ENCODE assay signal across 30 cellular contexts in the genomic region with DNA sequence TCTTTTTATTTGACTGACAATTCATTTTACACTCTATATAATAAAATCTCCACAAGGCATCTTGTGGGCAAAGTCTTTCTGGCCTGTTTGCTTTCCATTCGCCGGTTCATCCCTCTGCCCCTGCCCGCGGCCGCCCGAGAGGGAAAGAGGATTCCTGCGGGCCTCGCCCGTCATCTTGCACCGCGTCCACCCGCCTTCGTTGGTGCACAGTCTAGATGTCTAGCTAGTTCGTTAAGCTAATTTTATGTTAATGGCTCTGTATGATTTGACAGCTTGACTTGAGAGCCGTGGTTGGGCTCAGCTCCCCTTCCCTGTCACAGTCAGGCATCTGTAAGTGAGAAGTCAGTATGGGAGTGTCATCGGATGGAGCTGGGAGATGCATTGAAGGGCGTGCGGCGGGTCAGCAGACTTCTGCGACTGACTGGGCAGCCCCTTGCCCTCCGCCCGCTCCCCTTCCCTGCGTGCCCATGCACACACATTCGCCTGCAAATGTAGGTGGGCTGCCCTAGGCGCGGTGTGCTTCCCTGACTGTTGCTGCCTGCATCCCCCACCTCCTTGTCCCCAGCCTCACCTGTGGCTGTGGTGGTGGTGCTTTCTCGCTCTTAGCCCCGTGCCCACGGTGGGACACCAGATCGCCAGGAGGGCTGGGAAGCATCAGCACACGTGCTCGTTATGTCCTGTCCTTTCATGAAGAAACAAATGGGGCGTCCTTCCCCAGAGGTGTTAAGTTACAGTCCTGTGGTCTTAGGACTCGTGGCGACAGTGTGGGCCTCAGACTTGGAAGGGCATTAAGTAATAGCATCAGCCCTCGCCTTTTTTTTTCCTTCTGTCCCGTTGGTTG. TPM values are rescaled to one million over a fixed set of nuclear protein-coding genes. Genes with fewer than 3 reads are reported as not detected.
DNase-seq lines count a peak whose midpoint lies in the region; ATAC-seq, FAIRE-seq and TF ChIP-seq lines count a peak whose summit lies in the region.
"Had no signal": no experiment of that assay in that cellular context is flagged by ENCODE, and none has a peak within 500 bp of the region (broad histone marks: within the 10 kb centered on the region; RNA-seq: fewer than 3 reads in every experiment).

No MANE protein-coding gene starts in this region.

- no peak overlapping the region for H2AFZ ChIP-seq in HepG2 (ENCODE audit: low read length)
- H2AFZ ChIP-seq: PC-9 had no signal

- H3K79me2 ChIP-seq in HepG2 (ENCODE audit: insufficient read depth, low read length) = no peaks in the 10 kb centered on the region

- POLR2A ChIA-PET in HepG2 (lab: Yijun Ruan, JAX) = no interaction called here

- peak overlapping the region in 3 of 5 experiments; percentile 4 to 55 (median 18) for H3K27ac Mint-ChIP-seq in brain
- no peak overlapping the region for H3K27ac Mint-ChIP-seq in activated naive CD8-positive, alpha-beta T cell treated with anti-CD3 and anti-CD28 coated beads, Interleukin-2, amount 50 U/mL, for 24 hours
- H3K27ac Mint-ChIP-seq in T-helper 17 cell = no peak overlapping the region
- H3K27ac Mint-ChIP-seq: activated CD8-positive, alpha-beta memory T cell treated with anti-CD3 and anti-CD28 coated beads, Interleukin-2, amount 10 ng/mL, durations not matched to agents 7 days and 5 days; activated naive CD4-positive, alpha-beta T cell treated with anti-CD3 and anti-CD28 coated beads for 36 hours; activated T-cell treated with anti-CD3 and anti-CD28 coated beads, Interleukin-2, amount 50 U/mL, for 72 hours; naive B cell had no signal

- H3K27me3 ChIP-seq in HepG2 (ENCODE audit: control insufficient read depth in 1 of 2, insufficient read depth in 2 of 2, low read length in 2 of 2) = no peaks in the 10 kb centered on the region
- no peaks in the 10 kb centered on the region for H3K27me3 ChIP-seq in right lobe of liver
- H3K27me3 ChIP-seq: BE2C, heart right ventricle, tibial artery had no signal

- 96% methylated on average over 37 of the region's 37 CpGs for WGBS in HepG2 (ENCODE audit: low lambda C conversion rate)
- 87% methylated on average over 24 of the region's 37 CpGs for WGBS in right lobe of liver (ENCODE audit: insufficient coverage, low coverage, low lambda C conversion rate, missing lambda C conversion rate)

- TF ChIP-seq EP300 in HepG2 (IDR thresholded peaks at IDR 0.05; ENCODE audit: low read depth in 2 of 2, low read length in 2 of 2) (no peak), HepG2 (CRISPR knock-in tag; IDR thresholded peaks at IDR 0.05; ENCODE audit: borderline replicate concordance) (no peak)

- TF ChIP-seq POLR2A in HepG2 (IDR thresholded peaks at IDR 0.05; ENCODE audit: insufficient read depth in 1 of 2, low read depth in 2 of 2, low read length in 2 of 2) (no peak), right lobe of liver (IDR thresholded peaks at IDR 0.05) (no peak)

- ATAC-seq in HepG2 (no peak), right lobe of liver (no peak), HG02798 (IDR thresholded peaks at IDR 0.05; ENCODE audit: poor library complexity, unreplicated experiment) (no peak), T-helper 17 cell (no peak)
- no peak for ATAC-seq in activated naive CD8-positive, alpha-beta T cell treated with anti-CD3 and anti-CD28 coated beads, Interleukin-2, amount 50 U/mL, for 24 hours
- ATAC-seq: A549; activated CD8-positive, alpha-beta memory T cell treated with anti-CD3 and anti-CD28 coated beads, Interleukin-2, amount 10 ng/mL, durations not matched to agents 7 days and 5 days; activated T-cell treated with anti-CD3 and anti-CD28 coated beads, Interleukin-2, amount 50 U/mL, for 72 hours; esophagus mucosa had no signal

- TF ChIP-seq RAD21 in HepG2 (CRISPR knock-in tag; IDR thresholded peaks at IDR 0.05) = no peak

- H3K9me3 Mint-ChIP-seq in brain = peaks cover 0 to 2% (median 0%) of the 10 kb centered on the region in 5 experiments
- H3K9me3 Mint-ChIP-seq in activated naive CD8-positive, alpha-beta T cell treated with anti-CD3 and anti-CD28 coated beads, Interleukin-2, amount 50 U/mL, for 24 hours = no peaks in the 10 kb centered on the region
- H3K9me3 Mint-ChIP-seq: activated naive CD4-positive, alpha-beta T cell treated with anti-CD3 and anti-CD28 coated beads for 36 hours; activated T-cell treated with anti-CD3 and anti-CD28 coated beads, Interleukin-2, amount 50 U/mL, for 72 hours; naive B cell had no signal

- H3K4me1 ChIP-seq in HepG2 (ENCODE audit: insufficient read depth, low read length) (no peaks in the 10 kb centered on the region), right lobe of liver (no peaks in the 10 kb centered on the region)
- H3K4me1 ChIP-seq: A549, BE2C, heart right ventricle, left ventricle myocardium inferior, tibial artery had no signal

- H3K27ac ChIP-seq in HepG2 (ENCODE audit: extremely low read length, insufficient read depth, low read length) (no peak overlapping the region), right lobe of liver (no peak overlapping the region)
- H3K27ac ChIP-seq: A549, heart right ventricle, left ventricle myocardium inferior, PC-9, tibial artery had no signal

- no peak for FAIRE-seq in HepG2 (lab: Jason Lieb, UNC)
- FAIRE-seq: A549, H54 had no signal

- H3K9me3 ChIP-seq in HepG2 (ENCODE audit: low read length) = no peaks in the 10 kb centered on the region
- H3K9me3 ChIP-seq in right lobe of liver = no peaks in the 10 kb centered on the region
- no peaks in the 10 kb centered on the region for H3K9me3 ChIP-seq in T-helper 17 cell (ENCODE audit: control insufficient read depth, low read length, poor library complexity, severe bottlenecking)
- H3K9me3 ChIP-seq: A549, BE2C, heart right ventricle, left ventricle myocardium inferior, tibial artery had no signal

- H3K4me3 ChIP-seq in HepG2 (replicated peaks in 1 of 3; ENCODE audit: insufficient read depth in 1 of 3, low read depth in 2 of 3, low read length in 3 of 3) (no peak overlapping the region), right lobe of liver (no peak overlapping the region)
- H3K4me3 ChIP-seq: A549, heart right ventricle, left ventricle myocardium inferior, PC-9, tibial artery had no signal

- no peak overlapping the region for H3K4me2 ChIP-seq in HepG2 (ENCODE audit: low read depth, low read length)
- H3K4me2 ChIP-seq: A549, PC-9 had no signal

- TF ChIP-seq CTCF in HepG2 (CRISPR knock-in tag; IDR thresholded peaks at IDR 0.05) (no peak), right lobe of liver (IDR thresholded peaks at IDR 0.05) (no peak), brain (conservative IDR thresholded peaks at IDR 0.05) (no peak)

- BruUV-seq in HepG2 (replicated peaks; lab: Mats Ljungman, UMichigan) = no TSS peak

- DNase-seq in HepG2 (ENCODE audit: low spot score) (no peak), right lobe of liver (no peak), myocyte (ENCODE audit: low read depth) (peak; percentile 28), T-helper 17 cell (no peak), hepatic stellate cell (ENCODE audit: low spot score) (no peak)
- DNase-seq in activated naive CD8-positive, alpha-beta T cell treated with anti-CD3 and anti-CD28 coated beads, Interleukin-2, amount 50 U/mL, for 24 hours = no peak
- DNase-seq: activated CD4-positive, CD25-positive, alpha-beta regulatory T cell; activated CD8-positive, alpha-beta memory T cell treated with anti-CD3 and anti-CD28 coated beads, Interleukin-2, amount 10 ng/mL, durations not matched to agents 7 days and 5 days; activated naive CD4-positive, alpha-beta T cell treated with anti-CD3 and anti-CD28 coated beads for 36 hours; activated T-cell treated with anti-CD3 and anti-CD28 coated beads, Interleukin-2, amount 50 U/mL, for 72 hours; anterior cingulate cortex; BE2C; caudate nucleus; foreskin fibroblast; heart right ventricle; left ventricle myocardium inferior; naive B cell; NCI-H524 treated with DMSO at 0.1 percent for 48 hours; NK-92 treated with Interleukin-12 subunit alpha and Interleukin-12 subunit beta, amount 100 ng/mL, for 24 hours; PC-9; retina; SHP77; SW 1271 had no signal

- H3K27me3 Mint-ChIP-seq in brain (peaks cover 8% of the 10 kb centered on the region), T-helper 17 cell (no peaks in the 10 kb centered on the region)
- H3K27me3 Mint-ChIP-seq in activated naive CD8-positive, alpha-beta T cell treated with anti-CD3 and anti-CD28 coated beads, Interleukin-2, amount 50 U/mL, for 24 hours = no peaks in the 10 kb centered on the region
- H3K27me3 Mint-ChIP-seq: activated CD8-positive, alpha-beta memory T cell treated with anti-CD3 and anti-CD28 coated beads, Interleukin-2, amount 10 ng/mL, durations not matched to agents 7 days and 5 days; naive B cell had no signal

- H4K20me1 ChIP-seq in HepG2 (ENCODE audit: insufficient read depth, low read length) = no peaks in the 10 kb centered on the region

- H3K4me1 Mint-ChIP-seq in brain (peaks cover 18% of the 10 kb centered on the region), T-helper 17 cell (no peaks in the 10 kb centered on the region)
- no peaks in the 10 kb centered on the region for H3K4me1 Mint-ChIP-seq in activated naive CD8-positive, alpha-beta T cell treated with anti-CD3 and anti-CD28 coated beads, Interleukin-2, amount 50 U/mL, for 24 hours
- H3K4me1 Mint-ChIP-seq: activated CD8-positive, alpha-beta memory T cell treated with anti-CD3 and anti-CD28 coated beads, Interleukin-2, amount 10 ng/mL, durations not matched to agents 7 days and 5 days; naive B cell had no signal

- H3K36me3 ChIP-seq in HepG2 (replicated peaks in 1 of 2; ENCODE audit: control insufficient read depth in 1 of 2, insufficient read depth in 2 of 2, low read length in 2 of 2) = peaks cover 23 to 36% of the 10 kb centered on the region in 2 experiments; a peak in 4 of 5 replicates
- H3K36me3 ChIP-seq in right lobe of liver = peaks cover 0 to 45% (median 11%) of the 10 kb centered on the region in 4 donors

- H3K36me3 Mint-ChIP-seq in brain (peaks cover 17% of the 10 kb centered on the region), T-helper 17 cell (ENCODE audit: low read depth) (peaks cover 3% of the 10 kb centered on the region)
- H3K36me3 Mint-ChIP-seq in activated naive CD8-positive, alpha-beta T cell treated with anti-CD3 and anti-CD28 coated beads, Interleukin-2, amount 50 U/mL, for 24 hours (ENCODE audit: low read depth) = peaks cover 22% of the 10 kb centered on the region
- H3K36me3 Mint-ChIP-seq: activated CD8-positive, alpha-beta memory T cell treated with anti-CD3 and anti-CD28 coated beads, Interleukin-2, amount 10 ng/mL, durations not matched to agents 7 days and 5 days had no signal

- H3K9ac ChIP-seq in HepG2 (ENCODE audit: insufficient read depth, low read depth, low read length) = no peak overlapping the region

- in situ Hi-C loops in HepG2 (cut with HindIII; ENCODE audit: extremely low pct_ligation_motif_present, low pct_unique_long_range_greater_than_20kb) = no loop called here

- H3K4me3 Mint-ChIP-seq in brain (no peak overlapping the region), T-helper 17 cell (no peak overlapping the region)
- no peak overlapping the region for H3K4me3 Mint-ChIP-seq in activated naive CD8-positive, alpha-beta T cell treated with anti-CD3 and anti-CD28 coated beads, Interleukin-2, amount 50 U/mL, for 24 hours
- H3K4me3 Mint-ChIP-seq: activated CD8-positive, alpha-beta memory T cell treated with anti-CD3 and anti-CD28 coated beads, Interleukin-2, amount 10 ng/mL, durations not matched to agents 7 days and 5 days; activated naive CD4-positive, alpha-beta T cell treated with anti-CD3 and anti-CD28 coated beads for 36 hours; activated T-cell treated with anti-CD3 and anti-CD28 coated beads, Interleukin-2, amount 50 U/mL, for 72 hours; naive B cell had no signal

- CTCF ChIA-PET in HepG2 (lab: Yijun Ruan, JAX; ENCODE audit: low intra/inter-chr PET ratio, low total read pairs) = no interaction called here

- intact Hi-C loops in HepG2 (cut with micrococcal nuclease; ENCODE audit: unreplicated experiment) = no loop called here
- intact Hi-C loops in right lobe of liver (cut with DNase I) = no loop called here

RNA-seq across cellular contexts. Expression of a gene that starts 25.9 kb away (rescaled TPM):
- total RNA-seq in HepG2 (2016; rRNA removed; fragmentation: Illumina TruSeq; extraction: Trizol) = 0.04 TPM in 1 of 2 replicates, not detected in the other
- total RNA-seq in HepG2 (2016; cell fraction: cytosol; rRNA removed; fragmentation: Illumina TruSeq; extraction: Trizol; ENCODE audit: low read depth) = not detected in 2 replicates
- 0.09 TPM in 1 of 2 replicates, not detected in the other for total RNA-seq in HepG2 (2016; cell fraction: insoluble cytoplasmic fraction; rRNA removed; fragmentation: Illumina TruSeq; extraction: Trizol)
- 0.15 TPM in 1 of 2 replicates, not detected in the other for total RNA-seq in HepG2 (2016; cell fraction: membrane; rRNA removed; fragmentation: Illumina TruSeq; extraction: Trizol)
- not detected in 2 replicates for total RNA-seq in HepG2 (2016; cell fraction: nucleus; rRNA removed; fragmentation: Illumina TruSeq; extraction: Trizol)
- 0.07 and 0.08 TPM in 2 replicates for polyA plus RNA-seq in HepG2 (2011; rRNA removed)
- polyA plus RNA-seq in HepG2 (2011; cell fraction: cytosol; rRNA removed) = 0.08 and 0.12 TPM in 2 replicates
- polyA plus RNA-seq in HepG2 (2011; cell fraction: nucleus; rRNA removed) = 0.13 and 0.19 TPM in 2 replicates
- polyA plus RNA-seq in HepG2 (2012) = 0.17 and 0.27 TPM in 2 replicates
- 0.08 and 0.09 TPM in 2 replicates for polyA plus RNA-seq in HepG2 (2016; cell fraction: cytosol; fragmentation: Illumina TruSeq; extraction: Trizol; ENCODE audit: low read depth)
- polyA plus RNA-seq in HepG2 (2016; cell fraction: insoluble cytoplasmic fraction; fragmentation: Illumina TruSeq; extraction: Trizol; ENCODE audit: low read depth) = 0.12 and 0.42 TPM in 2 replicates
- polyA plus RNA-seq in HepG2 (2016; cell fraction: membrane; fragmentation: Illumina TruSeq; extraction: Trizol; ENCODE audit: low read depth) = 0.09 and 0.16 TPM in 2 replicates
- 0.24 and 0.30 TPM in 2 replicates for polyA plus RNA-seq in HepG2 (2016; cell fraction: nucleus; fragmentation: Illumina TruSeq; extraction: Trizol; ENCODE audit: insufficient read depth, low read depth)
- polyA minus RNA-seq in HepG2 (2011; rRNA and poly(A)+ RNA removed; ENCODE audit: low replicate concordance) = 0.12 and 0.40 TPM in 2 replicates
- not detected in 2 replicates for polyA minus RNA-seq in HepG2 (2011; cell fraction: cytosol; rRNA and poly(A)+ RNA removed)
- not detected in 2 replicates for polyA minus RNA-seq in HepG2 (2011; cell fraction: nucleus; rRNA and poly(A)+ RNA removed)
- under 1 TPM in 1 of 6 experiments, not detected in 5; 0.15 TPM for total RNA-seq in right lobe of liver
- polyA plus RNA-seq in brain (ENCODE audit: insufficient read depth, low read depth, low replicate concordance) = 0.17 TPM
- total RNA-seq in myocyte = not detected in 2 replicates
- 0.04 TPM for polyA plus RNA-seq in myocyte (2012)
- not detected for total RNA-seq in T-helper 17 cell
- total RNA-seq: activated naive CD4-positive, alpha-beta T cell treated with anti-CD3 and anti-CD28 coated beads for 36 hours; activated T-cell treated with anti-CD3 and anti-CD28 coated beads, Interleukin-2, amount 50 U/mL, for 72 hours; esophagus mucosa; heart right ventricle; left ventricle myocardium inferior; osteocyte had no signal

RNA-seq across cellular contexts. Expression of a gene that starts 55.1 kb away (rescaled TPM):
- total RNA-seq in HepG2 (2016; rRNA removed; fragmentation: Illumina TruSeq; extraction: Trizol) (63.8 and 74.2 TPM in 2 replicates), right lobe of liver (10 to 100 TPM in 5 of 6 experiments, 1 to 10 TPM in 1; 9.3 to 15.9 (median 13.3) TPM), myocyte (17.4 and 21.4 TPM in 2 replicates), T-helper 17 cell (10 to 100 TPM; 44.0 to 54.3 TPM)
- 12.8 and 14.5 TPM in 2 replicates for total RNA-seq in HepG2 (2016; cell fraction: cytosol; rRNA removed; fragmentation: Illumina TruSeq; extraction: Trizol; ENCODE audit: low read depth)
- 68.2 and 72.7 TPM in 2 replicates for total RNA-seq in HepG2 (2016; cell fraction: insoluble cytoplasmic fraction; rRNA removed; fragmentation: Illumina TruSeq; extraction: Trizol)
- total RNA-seq in HepG2 (2016; cell fraction: membrane; rRNA removed; fragmentation: Illumina TruSeq; extraction: Trizol) = 20.9 and 24.0 TPM in 2 replicates
- total RNA-seq in HepG2 (2016; cell fraction: nucleus; rRNA removed; fragmentation: Illumina TruSeq; extraction: Trizol) = 62.3 and 62.8 TPM in 2 replicates
- polyA plus RNA-seq in HepG2 (2011; rRNA removed) (24.9 and 27.5 TPM in 2 replicates), brain (ENCODE audit: insufficient read depth, low read depth, low replicate concordance) (33.7 TPM)
- polyA plus RNA-seq in HepG2 (2011; cell fraction: cytosol; rRNA removed) = 17.0 and 21.5 TPM in 2 replicates
- 39.4 and 40.1 TPM in 2 replicates for polyA plus RNA-seq in HepG2 (2011; cell fraction: nucleus; rRNA removed)
- polyA plus RNA-seq in HepG2 (2012) = 14.9 and 20.3 TPM in 2 replicates
- 5.0 TPM in 2 replicates for polyA plus RNA-seq in HepG2 (2016; cell fraction: cytosol; fragmentation: Illumina TruSeq; extraction: Trizol; ENCODE audit: low read depth)
- 55.4 and 66.7 TPM in 2 replicates for polyA plus RNA-seq in HepG2 (2016; cell fraction: insoluble cytoplasmic fraction; fragmentation: Illumina TruSeq; extraction: Trizol; ENCODE audit: low read depth)
- polyA plus RNA-seq in HepG2 (2016; cell fraction: membrane; fragmentation: Illumina TruSeq; extraction: Trizol; ENCODE audit: low read depth) = 9.3 and 9.6 TPM in 2 replicates
- polyA plus RNA-seq in HepG2 (2016; cell fraction: nucleus; fragmentation: Illumina TruSeq; extraction: Trizol; ENCODE audit: insufficient read depth, low read depth) = 97.7 and 110 TPM in 2 replicates
- polyA minus RNA-seq in HepG2 (2011; rRNA and poly(A)+ RNA removed; ENCODE audit: low replicate concordance) = 28.7 and 165 TPM in 2 replicates
- 21.2 and 31.5 TPM in 2 replicates for polyA minus RNA-seq in HepG2 (2011; cell fraction: cytosol; rRNA and poly(A)+ RNA removed)
- 51.8 and 52.0 TPM in 2 replicates for polyA minus RNA-seq in HepG2 (2011; cell fraction: nucleus; rRNA and poly(A)+ RNA removed)
- polyA plus RNA-seq in myocyte (2012) = 13.7 TPM

RNA-seq across cellular contexts. Expression of a gene that starts 59.1 kb away (rescaled TPM):
- total RNA-seq in HepG2 (2016; rRNA removed; fragmentation: Illumina TruSeq; extraction: Trizol) (40.0 and 42.7 TPM in 2 replicates), right lobe of liver (10 to 100 TPM; 21.3 to 35.7 (median 25.2) TPM), myocyte (37.1 and 45.7 TPM in 2 replicates), T-helper 17 cell (10 to 100 TPM; 30.6 to 33.6 TPM)
- total RNA-seq in HepG2 (2016; cell fraction: cytosol; rRNA removed; fragmentation: Illumina TruSeq; extraction: Trizol; ENCODE audit: low read depth) = 6.3 and 7.8 TPM in 2 replicates
- 36.9 and 42.9 TPM in 2 replicates for total RNA-seq in HepG2 (2016; cell fraction: insoluble cytoplasmic fraction; rRNA removed; fragmentation: Illumina TruSeq; extraction: Trizol)
- total RNA-seq in HepG2 (2016; cell fraction: membrane; rRNA removed; fragmentation: Illumina TruSeq; extraction: Trizol) = 18.7 and 20.2 TPM in 2 replicates
- 29.1 and 31.8 TPM in 2 replicates for total RNA-seq in HepG2 (2016; cell fraction: nucleus; rRNA removed; fragmentation: Illumina TruSeq; extraction: Trizol)
- polyA plus RNA-seq in HepG2 (2011; rRNA removed) (28.7 and 45.9 TPM in 2 replicates), brain (ENCODE audit: insufficient read depth, low read depth, low replicate concordance) (38.9 TPM)
- polyA plus RNA-seq in HepG2 (2011; cell fraction: cytosol; rRNA removed) = 19.2 and 22.5 TPM in 2 replicates
- 87.0 and 120 TPM in 2 replicates for polyA plus RNA-seq in HepG2 (2011; cell fraction: nucleus; rRNA removed)
- polyA plus RNA-seq in HepG2 (2012) = 32.5 and 37.6 TPM in 2 replicates
- 4.9 and 5.9 TPM in 2 replicates for polyA plus RNA-seq in HepG2 (2016; cell fraction: cytosol; fragmentation: Illumina TruSeq; extraction: Trizol; ENCODE audit: low read depth)
- 52.7 and 56.2 TPM in 2 replicates for polyA plus RNA-seq in HepG2 (2016; cell fraction: insoluble cytoplasmic fraction; fragmentation: Illumina TruSeq; extraction: Trizol; ENCODE audit: low read depth)
- 13.3 and 13.7 TPM in 2 replicates for polyA plus RNA-seq in HepG2 (2016; cell fraction: membrane; fragmentation: Illumina TruSeq; extraction: Trizol; ENCODE audit: low read depth)
- 67.5 and 77.3 TPM in 2 replicates for polyA plus RNA-seq in HepG2 (2016; cell fraction: nucleus; fragmentation: Illumina TruSeq; extraction: Trizol; ENCODE audit: insufficient read depth, low read depth)
- polyA minus RNA-seq in HepG2 (2011; rRNA and poly(A)+ RNA removed; ENCODE audit: low replicate concordance) = 35.2 and 98.1 TPM in 2 replicates
- polyA minus RNA-seq in HepG2 (2011; cell fraction: cytosol; rRNA and poly(A)+ RNA removed) = 16.8 and 22.0 TPM in 2 replicates
- 26.3 and 38.8 TPM in 2 replicates for polyA minus RNA-seq in HepG2 (2011; cell fraction: nucleus; rRNA and poly(A)+ RNA removed)
- polyA plus RNA-seq in myocyte (2012) = 48.9 TPM

Comparison
In these comparisons a context has a peak if more than half of its experiments do, and no peak if none do; other contexts are left out.
1. H3K27ac Mint-ChIP-seq: peak in brain (3 of 5); none in activated naive CD8-positive, alpha-beta T cell treated with anti-CD3 and anti-CD28 coated beads, Interleukin-2, amount 50 U/mL, for 24 hours (single experiment) and T-helper 17 cell (single experiment).